Comparison of ENCODE assay signal across 8 cellular contexts in the genomic region with DNA sequence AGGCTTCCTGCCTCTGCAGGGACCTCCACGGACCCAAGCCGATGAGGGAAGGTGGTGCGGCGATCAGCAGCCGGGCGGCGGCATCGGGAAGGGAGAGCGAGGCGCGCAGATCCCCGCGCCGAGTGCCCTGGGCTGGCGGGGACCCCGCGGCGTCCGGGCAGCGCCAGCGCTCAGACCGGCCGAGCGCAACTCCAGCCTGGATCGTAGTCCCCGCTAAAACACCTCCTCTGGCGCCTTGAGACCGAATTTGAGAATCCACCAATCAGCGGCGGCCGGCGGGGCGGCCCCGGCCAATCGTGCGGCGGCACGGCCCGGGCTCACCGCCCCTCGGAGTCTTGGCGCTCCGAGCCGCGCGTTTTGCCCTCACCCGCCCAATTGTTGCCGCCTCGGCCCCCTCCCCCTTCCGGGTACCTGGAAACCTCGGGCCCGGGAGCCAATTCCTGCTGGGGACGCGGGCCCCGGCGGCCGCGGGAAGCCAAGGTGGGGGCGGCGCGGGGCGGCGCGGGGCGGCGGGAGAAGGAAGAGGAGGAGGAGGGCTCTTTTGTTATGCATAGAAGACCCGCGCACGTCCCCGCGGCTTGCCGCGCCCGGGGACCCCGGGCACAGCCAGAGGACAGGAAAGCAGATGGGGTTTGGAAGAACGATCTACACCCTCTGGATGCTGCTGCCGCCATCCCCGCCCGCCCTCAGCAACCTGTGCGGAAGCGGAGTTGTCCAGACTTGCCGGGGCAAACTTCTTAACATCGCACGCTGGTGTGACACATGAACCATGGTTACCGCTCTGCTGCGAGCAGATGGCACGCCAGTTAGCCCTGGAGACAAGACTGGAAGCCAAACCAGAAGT. TPM values are rescaled to one million over a fixed set of nuclear protein-coding genes. Genes with fewer than 3 reads are reported as not detected.
A peak's percentile ranks its signal among the peaks of the same experiment; 100 is the strongest.
DNase-seq lines count a peak whose midpoint lies in the region; ATAC-seq, FAIRE-seq and TF ChIP-seq lines count a peak whose summit lies in the region.

A gene with protein sequence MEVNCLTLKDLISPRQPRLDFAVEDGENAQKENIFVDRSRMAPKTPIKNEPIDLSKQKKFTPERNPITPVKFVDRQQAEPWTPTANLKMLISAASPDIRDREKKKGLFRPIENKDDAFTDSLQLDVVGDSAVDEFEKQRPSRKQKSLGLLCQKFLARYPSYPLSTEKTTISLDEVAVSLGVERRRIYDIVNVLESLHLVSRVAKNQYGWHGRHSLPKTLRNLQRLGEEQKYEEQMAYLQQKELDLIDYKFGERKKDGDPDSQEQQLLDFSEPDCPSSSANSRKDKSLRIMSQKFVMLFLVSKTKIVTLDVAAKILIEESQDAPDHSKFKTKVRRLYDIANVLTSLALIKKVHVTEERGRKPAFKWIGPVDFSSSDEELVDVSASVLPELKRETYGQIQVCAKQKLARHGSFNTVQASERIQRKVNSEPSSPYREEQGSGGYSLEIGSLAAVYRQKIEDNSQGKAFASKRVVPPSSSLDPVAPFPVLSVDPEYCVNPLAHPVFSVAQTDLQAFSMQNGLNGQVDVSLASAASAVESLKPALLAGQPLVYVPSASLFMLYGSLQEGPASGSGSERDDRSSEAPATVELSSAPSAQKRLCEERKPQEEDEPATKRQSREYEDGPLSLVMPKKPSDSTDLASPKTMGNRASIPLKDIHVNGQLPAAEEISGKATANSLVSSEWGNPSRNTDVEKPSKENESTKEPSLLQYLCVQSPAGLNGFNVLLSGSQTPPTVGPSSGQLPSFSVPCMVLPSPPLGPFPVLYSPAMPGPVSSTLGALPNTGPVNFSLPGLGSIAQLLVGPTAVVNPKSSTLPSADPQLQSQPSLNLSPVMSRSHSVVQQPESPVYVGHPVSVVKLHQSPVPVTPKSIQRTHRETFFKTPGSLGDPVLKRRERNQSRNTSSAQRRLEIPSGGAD (minus strand): TSS at position 209 of the 844 bp plus-strand sequence. CDS start 934 bp downstream, outside the sequence.

- intact Hi-C loops in heart left ventricle (cut with DNase I) (loop anchor here in 2 of 10 donors (10.0 kb wide), 1 partner anchor 259 kb away; no protein-coding TSS in a partner anchor), posterior cingulate gyrus (cut with DNase I) (no loop called here)

- no peaks in the 10 kb centered on the region for H3K9me2 ChIP-seq in SU-DHL-6 (replicated peaks; ENCODE audit: insufficient read depth, low read length)

- peak; percentile 88 for FAIRE-seq in GM12892 (lab: Jason Lieb, UNC)

- H3K36me3 ChIP-seq in SU-DHL-6 (ENCODE audit: low read length), result 0 out of 2 replicates have a peak, but pooled peaks cover 9% of the 10 kb centered on the region
- H3K36me3 ChIP-seq in heart left ventricle, result no peaks in the 10 kb centered on the region
- no peaks in the 10 kb centered on the region for H3K36me3 ChIP-seq in upper lobe of left lung

- ATAC-seq in HG02798 (IDR thresholded peaks at IDR 0.05; ENCODE audit: poor library complexity, unreplicated experiment), result peak; percentile 75
- peak; percentile 94 to 100 (median 96) for ATAC-seq in heart left ventricle
- peak; percentile 87 to 99 for ATAC-seq in upper lobe of left lung (ENCODE audit: low FRiP score in 2 of 2)

- peaks cover 0 to 32% (median 9%) of the 10 kb centered on the region in 12 donors for H3K4me1 ChIP-seq in heart left ventricle
- H3K4me1 ChIP-seq in upper lobe of left lung, result peaks cover 10 to 30% (median 12%) of the 10 kb centered on the region in 4 donors

- H4K20me1 ChIP-seq in SU-DHL-6 (ENCODE audit: low read depth, low read length), result no peaks in the 10 kb centered on the region

- TF ChIP-seq CTCF in SU-DHL-6 (IDR thresholded peaks at IDR 0.05; ENCODE audit: insufficient read depth, low read length, poor library complexity, severe bottlenecking) (no peak), heart left ventricle (IDR thresholded peaks at IDR 0.05) (peak in 1 of 12 donors; percentile 9), upper lobe of left lung (IDR thresholded peaks at IDR 0.05) (no peak)

- H3K9ac ChIP-seq in SU-DHL-6 (ENCODE audit: low read length), result peak within 1 kb of the TSS; percentile 97

- peaks cover 23% of the 10 kb centered on the region for H3K79me2 ChIP-seq in SU-DHL-6 (ENCODE audit: insufficient read depth, low read length)

- peak within 1 kb of the TSS; percentile 84 for H3K4me3 ChIP-seq in SU-DHL-6 (ENCODE audit: insufficient read depth, low read length, poor library complexity, severe bottlenecking)
- H3K4me3 ChIP-seq in heart left ventricle, result peak within 1 kb of the TSS; percentile 27 to 89 (median 76)
- peak within 1 kb of the TSS; percentile 53 to 80 (median 68) for H3K4me3 ChIP-seq in upper lobe of left lung

- 0% methylated on average over 11 to 87 of the region's 87 CpGs for WGBS in heart left ventricle, 4 donors
- WGBS in upper lobe of left lung, 2 donors, result 0% methylated on average over 7 to 17 of the region's 87 CpGs

- H3K27me3 ChIP-seq in SU-DHL-6 (ENCODE audit: low read length) (no peaks in the 10 kb centered on the region), heart left ventricle (peaks cover 0 to 24% (median 0%) of the 10 kb centered on the region in 9 donors), upper lobe of left lung (no peaks in the 10 kb centered on the region)

- peak within 1 kb of the TSS; percentile 86 for H3K4me2 ChIP-seq in SU-DHL-6 (ENCODE audit: low read depth, low read length, poor library complexity, severe bottlenecking)

- H2AFZ ChIP-seq in SU-DHL-6 (ENCODE audit: low read depth, low read length, severe bottlenecking), result peak within 1 kb of the TSS; percentile 95

- TF ChIP-seq POLR2A in GM12892 (IDR thresholded peaks at IDR 0.05; ENCODE audit: low read depth, low read length) (peak; percentile 91), heart left ventricle (IDR thresholded peaks at IDR 0.05) (peak in 1 of 2 donors; percentile 19), upper lobe of left lung (IDR thresholded peaks at IDR 0.05) (no peak)

- DNase-seq in GM12892 (ENCODE audit: insufficient read length) (peak; percentile 88), NCI-H1417 (lab: John Stamatoyannopoulos, UW) (peak; percentile 98 to 99 (median 99)), heart left ventricle (peak; percentile 87 to 93 (median 88)), posterior cingulate gyrus (peak; percentile 67 to 97 (median 81)), upper lobe of left lung (peak; percentile 87 to 97)
- peak; percentile 39 for DNase-seq in activated naive CD8-positive, alpha-beta T cell treated with anti-CD3 and anti-CD28 coated beads, Interleukin-2, amount 50 U/mL, for 16 hours (ENCODE audit: low read depth, low spot score)

- H3K27ac ChIP-seq in SU-DHL-6 (ENCODE audit: low read depth, low read length) (peak within 1 kb of the TSS; percentile 65), heart left ventricle (peak within 1 kb of the TSS in 4 of 12 donors; percentile 20 to 54 (median 38)), upper lobe of left lung (peak within 1 kb of the TSS in 2 of 4 donors; percentile 22 to 68)

- TF ChIP-seq EP300 in upper lobe of left lung (IDR thresholded peaks at IDR 0.05), result no peak

- no peaks in the 10 kb centered on the region for H3F3A ChIP-seq in SU-DHL-6 (ENCODE audit: insufficient read depth)

- no peaks in the 10 kb centered on the region for H3K9me3 ChIP-seq in SU-DHL-6 (ENCODE audit: insufficient read depth, low read length)
- no peaks in the 10 kb centered on the region for H3K9me3 ChIP-seq in heart left ventricle
- H3K9me3 ChIP-seq in upper lobe of left lung, result no peaks in the 10 kb centered on the region

RNA-seq across cellular contexts. Expression of the gene that starts here (rescaled TPM):
- 13.0 TPM for polyA plus RNA-seq in GM12892 (2012; ENCODE audit: missing spikeins)
- 1 to 10 TPM in 1 of 9 donors, under 1 TPM in 6, not detected in 2; 0.04 to 1.5 (median 0.14) TPM for total RNA-seq in heart left ventricle
- polyA plus RNA-seq in heart left ventricle, result under 1 TPM; 0.08 to 0.11 TPM
- total RNA-seq in upper lobe of left lung, result 1 to 10 TPM in 2 of 6 donors, under 1 TPM in 2, not detected in 2; 0.54 to 1.5 (median 1.1) TPM

Comparison
In these comparisons a context has a peak if more than half of its experiments do, and no peak if none do; other contexts are left out.
1. DNase-seq: peak in every context shown above with its lines; median percentile 99 in NCI-H1417; 92 in upper lobe of left lung; 88 in GM12892; 88 in heart left ventricle; 81 in posterior cingulate gyrus; 39 in activated naive CD8-positive, alpha-beta T cell treated with anti-CD3 and anti-CD28 coated beads, Interleukin-2, amount 50 U/mL, for 16 hours.